Comparison of ENCODE assay signal across 7 cellular contexts in the genomic region with DNA sequence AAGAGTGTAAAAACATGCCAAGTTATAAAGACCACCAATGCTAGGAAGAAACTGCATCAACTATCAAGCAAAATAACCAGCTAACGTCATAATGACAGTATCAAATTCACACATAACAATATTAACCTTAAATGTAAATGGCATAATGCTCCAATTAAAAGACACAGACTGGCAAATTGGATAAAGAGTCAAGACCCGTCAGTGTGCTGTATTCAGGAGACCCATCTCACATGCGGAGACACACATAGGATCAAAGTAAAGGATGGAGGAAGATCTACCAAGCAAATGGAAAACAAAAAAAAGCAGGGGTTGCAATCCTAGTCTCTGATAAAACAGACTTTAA. TPM values are rescaled to one million over a fixed set of nuclear protein-coding genes. Genes with fewer than 3 reads are reported as not detected.
"Had no signal": no experiment of that assay in that cellular context is flagged by ENCODE, and none has a peak within 500 bp of the region (broad histone marks: within the 10 kb centered on the region; RNA-seq: fewer than 3 reads in every experiment).

No MANE protein-coding gene starts in this region.

RNA-seq across cellular contexts. Expression of gene XCL2, which starts 2.7 kb away (rescaled TPM):
- total RNA-seq: GM23248, GM23338, H1, H4, H7, H9, HFFc6 had no signal
- polyA plus RNA-seq: GM23248, GM23338, H1 had no signal

RNA-seq across cellular contexts. Expression of gene XCL1, which starts 29.9 kb away (rescaled TPM):
- total RNA-seq: GM23248, GM23338, H4, HFFc6 had no signal
- polyA plus RNA-seq: GM23248 had no signal
